Comparison of ENCODE assay signal across 1 cellular context in the genomic region with DNA sequence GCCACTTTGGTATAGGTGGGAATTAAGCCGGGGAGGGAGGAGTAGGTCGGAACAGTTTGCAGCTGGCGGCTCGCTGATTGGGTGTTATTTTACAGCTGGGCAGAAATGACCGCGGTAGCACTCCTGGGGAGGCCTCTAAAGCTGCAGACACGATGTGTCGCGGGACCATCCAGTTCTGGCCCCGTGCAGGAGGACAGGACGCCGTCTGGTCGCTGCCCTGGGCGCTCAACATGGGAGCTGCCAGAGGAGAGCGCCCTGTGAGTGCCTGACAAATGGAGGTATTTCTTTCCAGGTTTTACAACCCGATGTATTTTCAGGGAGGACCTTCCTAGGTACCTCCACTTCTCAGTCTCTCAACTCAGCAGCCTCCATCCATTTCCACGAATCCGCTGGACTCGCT.
TF ChIP-seq lines count a peak whose summit lies in the region.

No MANE protein-coding gene starts in this region.

TF ChIP-seq in endothelial cell of umbilical vein, 7 proteins besides CTCF, POLR2A, EP300 and RAD21:
- TF ChIP-seq MYC (IDR thresholded peaks at IDR 0.05; ENCODE audit: low read depth, low read length): no peak
